14 cellular contexts compared by ENCODE assay signal in genomic region chr9:129162497-129162896, GRCh38.
"Had no signal": no experiment of that assay in that cellular context is flagged by ENCODE, and none has a peak within 500 bp of the region (broad histone marks: within the 10 kb centered on the region; RNA-seq: fewer than 3 reads in every experiment).

No MANE protein-coding gene starts in this region.

- H3K36me3 Mint-ChIP-seq: activated CD4-positive, alpha-beta memory T cell treated with anti-CD3 and anti-CD28 coated beads for 36 hours; activated naive CD4-positive, alpha-beta T cell treated with anti-CD3 and anti-CD28 coated beads, Interleukin-2, amount 50 U/mL, for 72 hours had no signal

- H3K9me3 Mint-ChIP-seq: activated CD4-positive, alpha-beta memory T cell treated with anti-CD3 and anti-CD28 coated beads for 36 hours; activated naive CD4-positive, alpha-beta T cell treated with anti-CD3 and anti-CD28 coated beads, Interleukin-2, amount 50 U/mL, for 72 hours; activated T-cell treated with anti-CD3 and anti-CD28 coated beads, Interleukin-2, amount 50 U/mL, for 4 hours; T-helper 2 cell treated with Interferon-gamma antibody and Interleukin-4, amounts not matched to agents 5 μg/mL and 100 μg/mL, for 36 hours had no signal

- H3K27me3 ChIP-seq: tibial artery had no signal

- H3K9me3 ChIP-seq: tibial artery had no signal

- H3K79me2 ChIP-seq: parathyroid adenoma had no signal

- H3K4me3 ChIP-seq: tibial artery had no signal

- H3K9ac ChIP-seq: parathyroid adenoma had no signal

- ATAC-seq: activated naive CD4-positive, alpha-beta T cell treated with anti-CD3 and anti-CD28 coated beads, Interleukin-2, amount 50 U/mL, for 72 hours; activated T-cell treated with anti-CD3 and anti-CD28 coated beads, Interleukin-2, amount 50 U/mL, for 4 hours had no signal

- H3K27ac ChIP-seq: parathyroid adenoma had no signal

- H3K4me3 Mint-ChIP-seq: activated CD4-positive, alpha-beta memory T cell treated with anti-CD3 and anti-CD28 coated beads for 36 hours; activated T-cell treated with anti-CD3 and anti-CD28 coated beads, Interleukin-2, amount 50 U/mL, for 4 hours; brain; mesothelial cell of epicardium; T-helper 2 cell treated with Interferon-gamma antibody and Interleukin-4, amounts not matched to agents 5 μg/mL and 100 μg/mL, for 36 hours had no signal

- DNase-seq: activated CD4-positive, alpha-beta memory T cell treated with anti-CD3 and anti-CD28 coated beads for 36 hours; activated CD4-positive, CD25-positive, alpha-beta regulatory T cell treated with anti-CD3 and anti-CD28 coated beads, Interleukin-2, amount 50 U/mL, for 72 hours; activated effector memory CD4-positive, alpha-beta T cell treated with anti-CD3 and anti-CD28 coated beads, Interleukin-2, amount 50 U/mL, for 16 hours; activated T-cell treated with anti-CD3 and anti-CD28 coated beads, Interleukin-2, amount 50 U/mL, for 4 hours; amygdala; cerebellar nuclear complex; dermis blood vessel endothelial cell; kidney glomerular epithelial cell; tibial artery had no signal

- H2AFZ ChIP-seq: parathyroid adenoma had no signal

- H3K27me3 Mint-ChIP-seq: activated CD4-positive, alpha-beta memory T cell treated with anti-CD3 and anti-CD28 coated beads for 36 hours had no signal

- H3K27ac Mint-ChIP-seq: activated CD4-positive, alpha-beta memory T cell treated with anti-CD3 and anti-CD28 coated beads for 36 hours; activated naive CD4-positive, alpha-beta T cell treated with anti-CD3 and anti-CD28 coated beads, Interleukin-2, amount 50 U/mL, for 72 hours; T-helper 2 cell treated with Interferon-gamma antibody and Interleukin-4, amounts not matched to agents 5 μg/mL and 100 μg/mL, for 36 hours had no signal
